ENCODE assay signal across 13 cellular contexts in the genomic region with DNA sequence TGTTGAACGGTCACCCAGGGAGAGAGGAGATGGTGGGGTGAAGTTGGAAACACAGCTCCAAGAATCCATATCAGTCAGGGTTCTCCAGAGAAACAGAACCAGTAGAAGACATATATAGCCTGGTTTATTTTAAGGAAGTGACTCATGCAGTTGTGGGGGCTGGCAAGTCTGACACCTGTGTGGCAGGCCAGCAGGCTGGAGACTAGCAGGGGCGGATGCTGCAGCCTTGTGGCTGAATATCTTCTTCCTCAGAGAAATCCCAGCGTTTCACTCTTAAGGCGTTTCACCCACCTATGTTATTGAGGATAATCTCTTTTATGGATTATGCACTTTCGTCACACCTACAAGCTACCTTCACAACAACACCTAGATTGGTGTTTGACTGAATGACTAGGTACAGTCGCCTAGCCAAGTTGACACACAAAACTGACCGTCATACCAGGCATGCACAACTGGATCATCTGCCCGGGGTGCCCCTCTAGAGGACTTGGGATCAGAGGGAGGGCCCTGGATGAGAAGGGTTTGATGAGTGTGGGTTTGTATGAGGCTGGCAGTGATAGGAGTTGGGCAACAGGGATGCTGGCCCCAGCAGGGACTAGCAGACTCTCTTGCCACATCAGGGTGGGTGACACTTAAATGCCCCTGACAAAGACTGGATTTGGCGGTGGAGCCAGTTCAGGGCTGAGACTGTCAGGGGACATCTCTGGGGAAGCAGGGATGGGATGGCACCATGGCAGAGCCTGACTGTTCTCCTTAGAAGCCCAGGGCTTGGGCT. TPM values are rescaled to one million over a fixed set of nuclear protein-coding genes. Genes with fewer than 3 reads are reported as not detected.
DNase-seq lines count a peak whose midpoint lies in the region; ATAC-seq and TF ChIP-seq lines count a peak whose summit lies in the region.
"Had no signal": no experiment of that assay in that cellular context is flagged by ENCODE, and none has a peak within 500 bp of the region (broad histone marks: within the 10 kb centered on the region; RNA-seq: fewer than 3 reads in every experiment).

No MANE protein-coding gene starts in this region.

- TF ChIP-seq POLR2A in esophagus muscularis mucosa (IDR thresholded peaks at IDR 0.05; ENCODE audit: low read depth), result no peak
- TF ChIP-seq POLR2A in stomach (IDR thresholded peaks at IDR 0.05), result no peak

- no peaks in the 10 kb centered on the region for H4K20me1 ChIP-seq in PC-9 (ENCODE audit: insufficient read depth)

- no peak for TF ChIP-seq EP300 in esophagus muscularis mucosa (IDR thresholded peaks at IDR 0.05)
- no peak for TF ChIP-seq EP300 in stomach (IDR thresholded peaks at IDR 0.05)

- H3K27me3 Mint-ChIP-seq in activated naive CD4-positive, alpha-beta T cell treated with anti-CD3 and anti-CD28 coated beads for 36 hours (ENCODE audit: low read depth), result peaks cover 3% of the 10 kb centered on the region

- no peaks in the 10 kb centered on the region for H3K4me1 Mint-ChIP-seq in activated naive CD4-positive, alpha-beta T cell treated with anti-CD3 and anti-CD28 coated beads for 36 hours (ENCODE audit: low read depth)

- H3K4me1 ChIP-seq in PC-9 (replicated peaks; ENCODE audit: insufficient read depth) (peaks cover 7% of the 10 kb centered on the region), esophagus muscularis mucosa (no peaks in the 10 kb centered on the region), stomach (no peaks in the 10 kb centered on the region)
- H3K4me1 ChIP-seq: heart left ventricle had no signal

- no peak overlapping the region for H3K4me3 Mint-ChIP-seq in activated naive CD4-positive, alpha-beta T cell treated with anti-CD3 and anti-CD28 coated beads for 36 hours
- H3K4me3 Mint-ChIP-seq: stimulated activated memory B cell treated with anti-CD40 and anti-IgM and Interleukin-4, amounts not matched to agents 10 μg/mL and 1 μg/mL and 100 μg/mL, for 72 hours had no signal

- CTCF ChIA-PET in activated naive CD4-positive, alpha-beta T cell treated with anti-CD3 and anti-CD28 coated beads for 36 hours (lab: Charles Lee), result no interaction called here
- CTCF ChIA-PET in PC-9 (lab: Charles Lee), result interaction anchor here (0.6 kb wide), 2 partner anchors 27 to 404 kb away, joined by 4 read pairs; no protein-coding TSS in a partner anchor

- no peaks in the 10 kb centered on the region for H3K27me3 ChIP-seq in PC-9 (ENCODE audit: insufficient read depth, low read depth)
- no peaks in the 10 kb centered on the region for H3K27me3 ChIP-seq in esophagus muscularis mucosa
- peaks cover 0 to 13% (median 0%) of the 10 kb centered on the region in 3 donors for H3K27me3 ChIP-seq in stomach
- H3K27me3 ChIP-seq: heart left ventricle had no signal

- TF ChIP-seq CTCF in PC-9 (conservative IDR thresholded peaks at IDR 0.05) (no peak), esophagus muscularis mucosa (IDR thresholded peaks at IDR 0.05) (no peak), stomach (IDR thresholded peaks at IDR 0.05) (no peak)

- no peaks in the 10 kb centered on the region for H3F3A ChIP-seq in PC-9 (ENCODE audit: insufficient read depth, low read depth)

- H3K9me2 ChIP-seq in PC-9 (ENCODE audit: insufficient read depth), result no peaks in the 10 kb centered on the region

- H3K4me3 ChIP-seq in PC-9, result no peak overlapping the region
- no peak overlapping the region for H3K4me3 ChIP-seq in esophagus muscularis mucosa
- H3K4me3 ChIP-seq in stomach, result no peak overlapping the region
- H3K4me3 ChIP-seq: heart left ventricle had no signal

- 82% methylated on average over 9 of the region's 9 CpGs for WGBS in esophagus muscularis mucosa
- WGBS in stomach, 5 donors, result 75 to 80% (median 78%) methylated on average over 8 to 9 of the region's 9 CpGs

- H3K9me3 ChIP-seq in PC-9 (ENCODE audit: insufficient read depth, low read depth) (no peaks in the 10 kb centered on the region), esophagus muscularis mucosa (no peaks in the 10 kb centered on the region), stomach (no peaks in the 10 kb centered on the region)
- H3K9me3 ChIP-seq: heart left ventricle had no signal

- H3K9me3 Mint-ChIP-seq in activated naive CD4-positive, alpha-beta T cell treated with anti-CD3 and anti-CD28 coated beads for 36 hours, result no peaks in the 10 kb centered on the region

- H3K27ac Mint-ChIP-seq in activated naive CD4-positive, alpha-beta T cell treated with anti-CD3 and anti-CD28 coated beads for 36 hours, result no peak overlapping the region
- H3K27ac Mint-ChIP-seq: stimulated activated memory B cell treated with anti-CD40 and anti-IgM and Interleukin-4, amounts not matched to agents 10 μg/mL and 1 μg/mL and 100 μg/mL, for 72 hours had no signal

- DNase-seq in activated naive CD4-positive, alpha-beta T cell treated with anti-CD3 and anti-CD28 coated beads for 36 hours, result peak; percentile 39
- no peak for DNase-seq in activated naive CD4-positive, alpha-beta T cell treated with Interleukin-2 at 50 U/mL for 16 hours
- DNase-seq in PC-9 (peak; percentile 46 to 64), esophagus muscularis mucosa (ENCODE audit: extremely low spot score) (peak; percentile 55), stomach (peak; percentile 14), AML-193 (lab: John Stamatoyannopoulos, UW) (no peak)
- no peak for DNase-seq in effector CD8-positive, alpha-beta T cell (lab: John Stamatoyannopoulos, UW)
- DNase-seq: C1 segment of cervical spinal cord, heart left ventricle, NCI-H748 treated with DMSO at 0.1 percent for 48 hours, T-helper 2 cell had no signal

- H3K36me3 ChIP-seq in PC-9 (ENCODE audit: low read depth), result no peaks in the 10 kb centered on the region
- H3K36me3 ChIP-seq in esophagus muscularis mucosa, result no peaks in the 10 kb centered on the region
- no peaks in the 10 kb centered on the region for H3K36me3 ChIP-seq in stomach
- H3K36me3 ChIP-seq: heart left ventricle had no signal

- H2AFZ ChIP-seq in PC-9, result no peak overlapping the region

- H3K79me2 ChIP-seq in PC-9 (ENCODE audit: low read depth), result no peaks in the 10 kb centered on the region

- no peaks in the 10 kb centered on the region for H3K36me3 Mint-ChIP-seq in activated naive CD4-positive, alpha-beta T cell treated with anti-CD3 and anti-CD28 coated beads for 36 hours (ENCODE audit: low read depth)
- H3K36me3 Mint-ChIP-seq: stimulated activated memory B cell treated with anti-CD40 and anti-IgM and Interleukin-4, amounts not matched to agents 10 μg/mL and 1 μg/mL and 100 μg/mL, for 72 hours had no signal

- H3K4me2 ChIP-seq in PC-9, result no peak overlapping the region

- no peak for ATAC-seq in esophagus mucosa
- ATAC-seq: heart left ventricle; stimulated activated memory B cell treated with anti-CD40 and anti-IgM and Interleukin-4, amounts not matched to agents 10 μg/mL and 1 μg/mL and 100 μg/mL, for 72 hours had no signal

- intact Hi-C loops in activated naive CD4-positive, alpha-beta T cell treated with anti-CD3 and anti-CD28 coated beads for 36 hours (cut with micrococcal nuclease), result no loop called here
- intact Hi-C loops in PC-9 (cut with micrococcal nuclease; ENCODE audit: unreplicated experiment), result loop anchor here (1.0 kb wide), 1 partner anchor 358 kb away; no protein-coding TSS in a partner anchor
- intact Hi-C loops in esophagus muscularis mucosa (cut with DNase I), result no loop called here
- intact Hi-C loops in stomach (cut with DNase I; ENCODE audit: low total_unique reads), result no loop called here

- H3K27ac ChIP-seq in PC-9 (no peak overlapping the region), esophagus muscularis mucosa (replicated peaks in 1 of 4) (no peak overlapping the region), stomach (no peak overlapping the region)
- H3K27ac ChIP-seq: heart left ventricle had no signal

- POLR2A ChIA-PET in PC-9 (lab: Charles Lee; ENCODE audit: unreplicated experiment), result interaction anchor here (0.6 kb wide), 1 partner anchor 415 kb away, joined by 3 read pairs; no protein-coding TSS in a partner anchor

- no TSS peak for BruUV-seq in PC-9 (replicated peaks; lab: Mats Ljungman, UMichigan)

RNA-seq across cellular contexts. Expression of gene MROH2A, which starts 23.4 kb away (rescaled TPM):
- total RNA-seq in activated naive CD4-positive, alpha-beta T cell treated with anti-CD3 and anti-CD28 coated beads for 36 hours, result not detected
- total RNA-seq in PC-9 (2021) (1.4 and 2.9 TPM in 2 replicates), esophagus muscularis mucosa (not detected), stomach (1 to 10 TPM in 1 of 5 donors, not detected in 4; 4.0 TPM), esophagus mucosa (0.52 TPM)
- 1 to 10 TPM in 2 of 3 donors, not detected in 1; 1.1 to 1.4 TPM for polyA plus RNA-seq in stomach
- polyA plus RNA-seq: heart left ventricle had no signal

RNA-seq across cellular contexts. Expression of gene UGT1A1, which starts 41.5 kb away (rescaled TPM):
- total RNA-seq in activated naive CD4-positive, alpha-beta T cell treated with anti-CD3 and anti-CD28 coated beads for 36 hours, result not detected
- 64.8 and 70.5 TPM in 2 replicates for total RNA-seq in PC-9 (2021)
- not detected for total RNA-seq in esophagus muscularis mucosa
- 10 to 100 TPM in 1 of 5 donors, 1 to 10 TPM in 1, under 1 TPM in 2, not detected in 1; 0.73 to 73.0 (median 3.3) TPM for total RNA-seq in stomach
- polyA plus RNA-seq in stomach, result under 1 TPM in 1 of 3 donors, not detected in 2; 0.43 TPM
- total RNA-seq in esophagus mucosa, result 0.56 TPM
- total RNA-seq: heart left ventricle had no signal

RNA-seq across cellular contexts. Expression of gene HJURP, which starts 52.8 kb away (rescaled TPM):
- total RNA-seq in activated naive CD4-positive, alpha-beta T cell treated with anti-CD3 and anti-CD28 coated beads for 36 hours, result 100 to 1,000 TPM; 127 to 129 TPM
- total RNA-seq in PC-9 (2021) (109 TPM in 2 replicates), esophagus muscularis mucosa (under 1 TPM in 3 of 4 donors, not detected in 1; under 0.01 to 0.23 (median 0.19) TPM), stomach (10 to 100 TPM in 1 of 5 donors, 1 to 10 TPM in 4; 2.0 to 28.3 (median 3.3) TPM), esophagus mucosa (9.4 TPM)
- polyA plus RNA-seq in stomach, result 1 to 10 TPM; 1.2 to 6.6 (median 2.7) TPM

Comparison
In these comparisons a context has a peak if more than half of its experiments do, and no peak if none do; other contexts are left out.
1. DNase-seq: peak in activated naive CD4-positive, alpha-beta T cell treated with anti-CD3 and anti-CD28 coated beads for 36 hours (single experiment), PC-9 (2 of 2), esophagus muscularis mucosa (single experiment) and stomach (single experiment); none in activated naive CD4-positive, alpha-beta T cell treated with Interleukin-2 at 50 U/mL for 16 hours (single experiment), effector CD8-positive, alpha-beta T cell (single experiment) and AML-193 (0 of 2).